In the genomic region with DNA sequence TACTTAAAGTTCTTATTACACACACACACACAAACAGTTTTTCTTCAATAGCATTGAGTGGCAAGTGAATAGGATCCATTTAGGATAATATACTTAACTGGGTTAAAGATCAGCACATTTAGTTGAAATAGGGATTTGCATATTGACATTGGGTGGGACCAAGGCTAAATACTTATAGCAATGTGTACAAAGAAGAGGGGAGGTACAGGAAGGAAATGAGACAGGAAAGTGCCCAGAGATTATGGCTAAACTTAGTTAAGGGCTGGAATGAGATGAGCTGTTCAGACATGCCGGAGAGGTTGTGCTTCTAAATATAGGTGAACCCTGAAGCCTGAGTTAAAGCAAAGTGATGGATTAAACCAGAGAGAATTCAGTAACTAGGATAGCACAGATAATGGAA, we compare ENCODE assay signal across 22 cellular contexts.
DNase-seq lines count a peak whose midpoint lies in the region; ATAC-seq, FAIRE-seq and TF ChIP-seq lines count a peak whose summit lies in the region.
"Had no signal": no experiment of that assay in that cellular context is flagged by ENCODE, and none has a peak within 500 bp of the region (broad histone marks: within the 10 kb centered on the region; RNA-seq: fewer than 3 reads in every experiment).

No MANE protein-coding gene starts in this region.

- no peak overlapping the region for H3K9ac ChIP-seq in endodermal cell (ENCODE audit: extremely low read depth, low read length, poor library complexity, severe bottlenecking)

- H3K27ac ChIP-seq in endodermal cell (ENCODE audit: low read depth, low read length) (no peak overlapping the region), left ventricle myocardium inferior (replicated peaks) (peak overlapping the region; percentile 71), small intestine (ENCODE audit: low read depth in 1 of 2, low read length in 1 of 2) (no peak overlapping the region), thyroid gland (no peak overlapping the region)

- H3K4me3 ChIP-seq in endodermal cell (ENCODE audit: low read length) = peak overlapping the region; percentile 47
- no peak overlapping the region for H3K4me3 ChIP-seq in left ventricle myocardium inferior
- H3K4me3 ChIP-seq in small intestine (ENCODE audit: low read depth in 1 of 2, low read length in 2 of 2) = no peak overlapping the region
- H3K4me3 ChIP-seq in thyroid gland (replicated peaks in 1 of 3) = no peak overlapping the region
- H3K4me3 ChIP-seq: MG63 had no signal

- H3K9me3 ChIP-seq in endodermal cell (ENCODE audit: control insufficient read depth, low read length) = peaks cover 28% of the 10 kb centered on the region
- H3K9me3 ChIP-seq in left ventricle myocardium inferior (replicated peaks) = no peaks in the 10 kb centered on the region
- H3K9me3 ChIP-seq in small intestine (ENCODE audit: control insufficient read depth, low read depth) = no peaks in the 10 kb centered on the region
- no peaks in the 10 kb centered on the region for H3K9me3 ChIP-seq in thyroid gland
- H3K9me3 ChIP-seq: MG63 had no signal

- no peaks in the 10 kb centered on the region for H3K36me3 Mint-ChIP-seq in endodermal cell (ENCODE audit: low read depth)
- H3K36me3 Mint-ChIP-seq in T-cell = no peaks in the 10 kb centered on the region
- H3K36me3 Mint-ChIP-seq: CD4-positive, CD25-positive, alpha-beta regulatory T cell had no signal

- H3K36me3 ChIP-seq in endodermal cell (ENCODE audit: control insufficient read depth, insufficient read depth, low read length) (no peaks in the 10 kb centered on the region), left ventricle myocardium inferior (no peaks in the 10 kb centered on the region), small intestine (ENCODE audit: control insufficient read depth in 2 of 2, insufficient read depth in 2 of 2, low read length in 2 of 2) (no peaks in the 10 kb centered on the region), thyroid gland (no peaks in the 10 kb centered on the region)
- H3K36me3 ChIP-seq: MG63 had no signal

- peaks cover 2% of the 10 kb centered on the region for H3K4me1 Mint-ChIP-seq in endodermal cell
- peaks cover 12 to 18% (median 12%) of the 10 kb centered on the region in 3 donors for H3K4me1 Mint-ChIP-seq in T-cell

- H3K4me1 ChIP-seq in endodermal cell (ENCODE audit: control insufficient read depth, insufficient read depth, low read length) (no peaks in the 10 kb centered on the region), left ventricle myocardium inferior (peaks cover 35% of the 10 kb centered on the region), small intestine (ENCODE audit: control insufficient read depth in 2 of 2, insufficient read depth in 1 of 2, low read depth in 1 of 2, low read length in 1 of 2) (peaks cover 0 to 4% of the 10 kb centered on the region in 2 donors), thyroid gland (peaks cover 25 to 27% of the 10 kb centered on the region in 2 donors)

- peak; percentile 78 for ATAC-seq in Right ventricle myocardium superior (ENCODE audit: poor library complexity)
- ATAC-seq in T-cell (replicated peaks in 1 of 4) = no peak

- peaks cover 4% of the 10 kb centered on the region for H3K27me3 Mint-ChIP-seq in endodermal cell (ENCODE audit: insufficient read depth)
- H3K27me3 Mint-ChIP-seq in T-cell = no peaks in the 10 kb centered on the region

- CTCF ChIA-PET in T-cell (lab: Charles Lee) = no interaction called here

- no peak for TF ChIP-seq POLR2A in thyroid gland (IDR thresholded peaks at IDR 0.05)

- H3K27me3 ChIP-seq in endodermal cell (ENCODE audit: control insufficient read depth, insufficient read depth, low read length, poor library complexity, severe bottlenecking) = no peaks in the 10 kb centered on the region
- H3K27me3 ChIP-seq in left ventricle myocardium inferior (ENCODE audit: low read depth) = no peaks in the 10 kb centered on the region
- H3K27me3 ChIP-seq in small intestine (ENCODE audit: control insufficient read depth in 2 of 2, insufficient read depth in 2 of 2, low read length in 2 of 2) = no peaks in the 10 kb centered on the region
- H3K27me3 ChIP-seq in thyroid gland = no peaks in the 10 kb centered on the region
- H3K27me3 ChIP-seq: MG63 had no signal

- TF ChIP-seq CTCF in endodermal cell (conservative IDR thresholded peaks at IDR 0.05) = no peak
- no peak for TF ChIP-seq CTCF in left ventricle myocardium inferior (IDR thresholded peaks at IDR 0.05; ENCODE audit: borderline replicate concordance)
- no peak for TF ChIP-seq CTCF in thyroid gland (IDR thresholded peaks at IDR 0.05)

- POLR2A ChIA-PET in T-cell (lab: Charles Lee) = no interaction called here

- no peak for FAIRE-seq in small intestine (lab: Jason Lieb, UNC)
- FAIRE-seq: H54 had no signal

- H3K27ac Mint-ChIP-seq in endodermal cell (no peak overlapping the region), T-cell (no peak overlapping the region)
- H3K27ac Mint-ChIP-seq: B cell; CD4-positive, CD25-positive, alpha-beta regulatory T cell had no signal

- 89 to 98% methylated on average over 1 of the region's 1 CpG for WGBS in endodermal cell (ENCODE audit: insufficient coverage in 1 of 2, insufficient read length in 1 of 2), 2 experiments
- WGBS in small intestine, 3 donors = 60 to 95% (median 73%) methylated on average over 1 of the region's 1 CpG
- 69 to 79% methylated on average over 1 of the region's 1 CpG for WGBS in thyroid gland, 2 donors

- H3K4me3 Mint-ChIP-seq in endodermal cell (no peak overlapping the region), T-cell (no peak overlapping the region)
- H3K4me3 Mint-ChIP-seq: B cell; CD4-positive, CD25-positive, alpha-beta regulatory T cell had no signal

- H3K9me3 Mint-ChIP-seq in endodermal cell (peaks cover 21% of the 10 kb centered on the region), T-cell (peaks cover 0 to 5% (median 2%) of the 10 kb centered on the region in 3 donors)

- DNase-seq in Right ventricle myocardium superior (no peak), cardiac septum (ENCODE audit: low spot score) (no peak), endodermal cell (no peak), left ventricle myocardium inferior (no peak), small intestine (peak; percentile 29), thyroid gland (no peak), GOT3 (lab: John Stamatoyannopoulos, UW) (no peak), T-cell (no peak)
- DNase-seq: CD4-positive, CD25-positive, alpha-beta regulatory T cell; COR-L47; DMS 273 treated with DMSO at 0.1 percent for 48 hours; DND-41; IMR-90; Karpas-422; MG63; NCI-H1048; NCI-H1436 treated with DMSO at 0.1 percent for 48 hours; NCI-H2081 treated with DMSO at 0.1 percent for 48 hours; NCI-H524; SIG-M5 had no signal

- intact Hi-C loops in Right ventricle myocardium superior (cut with DNase I) (loop anchor here (10.0 kb wide), 1 partner anchor 319 kb away; no protein-coding TSS in a partner anchor), cardiac septum (cut with DNase I) (loop anchor here (10.0 kb wide), 2 partner anchors 209 to 319 kb away; no protein-coding TSS in a partner anchor), left ventricle myocardium inferior (cut with micrococcal nuclease) (no loop called here), thyroid gland (cut with DNase I) (no loop called here)

Comparison
In these comparisons a context has a peak if more than half of its experiments do, and no peak if none do; other contexts are left out.
1. intact Hi-C loops: an anchor here in Right ventricle myocardium superior (10.0 kb wide) and cardiac septum (10.0 kb wide); none called in left ventricle myocardium inferior and thyroid gland.